ENCODE assay signal across 1 cellular context in the genomic region with DNA sequence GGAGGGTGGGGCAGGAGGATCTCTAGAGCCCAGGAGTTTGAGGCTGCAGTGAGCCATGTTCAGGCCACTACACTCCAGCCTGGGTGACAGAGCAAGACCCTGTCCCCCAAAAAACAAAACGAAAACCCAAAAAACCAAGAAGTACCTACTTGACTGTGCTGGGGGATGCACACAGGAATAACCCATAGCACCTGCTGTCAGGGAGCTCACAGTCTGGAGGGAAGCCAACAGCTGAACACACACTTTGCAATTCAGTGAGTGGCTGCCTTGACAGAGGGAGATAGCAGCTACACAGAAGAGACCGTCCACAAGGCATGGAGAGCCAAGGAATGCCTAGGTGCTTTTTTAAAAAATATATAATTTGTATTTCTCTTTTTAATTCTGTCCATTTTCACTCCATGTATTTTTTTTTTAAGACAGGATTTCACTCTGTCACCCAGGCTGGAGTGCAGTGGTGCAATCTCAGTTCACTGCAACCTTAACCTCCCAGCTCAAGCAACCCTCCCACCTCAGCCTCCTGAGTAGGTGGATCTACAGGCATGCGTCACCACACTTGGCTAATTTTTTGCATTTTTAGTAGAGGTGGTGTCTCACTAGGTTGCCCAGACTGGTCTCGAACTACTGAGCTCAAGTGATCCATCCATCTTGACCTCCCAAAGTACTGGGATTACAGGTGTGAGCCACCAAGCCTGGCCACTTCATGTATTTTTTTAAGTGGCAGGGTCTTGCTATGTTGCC.
TF ChIP-seq lines count a peak whose summit lies in the region.

No MANE protein-coding gene starts in this region.

TF ChIP-seq in GM12878, 131 proteins besides CTCF, POLR2A, EP300 and RAD21 (continued from another document):
- TF ChIP-seq, protein P1, sequence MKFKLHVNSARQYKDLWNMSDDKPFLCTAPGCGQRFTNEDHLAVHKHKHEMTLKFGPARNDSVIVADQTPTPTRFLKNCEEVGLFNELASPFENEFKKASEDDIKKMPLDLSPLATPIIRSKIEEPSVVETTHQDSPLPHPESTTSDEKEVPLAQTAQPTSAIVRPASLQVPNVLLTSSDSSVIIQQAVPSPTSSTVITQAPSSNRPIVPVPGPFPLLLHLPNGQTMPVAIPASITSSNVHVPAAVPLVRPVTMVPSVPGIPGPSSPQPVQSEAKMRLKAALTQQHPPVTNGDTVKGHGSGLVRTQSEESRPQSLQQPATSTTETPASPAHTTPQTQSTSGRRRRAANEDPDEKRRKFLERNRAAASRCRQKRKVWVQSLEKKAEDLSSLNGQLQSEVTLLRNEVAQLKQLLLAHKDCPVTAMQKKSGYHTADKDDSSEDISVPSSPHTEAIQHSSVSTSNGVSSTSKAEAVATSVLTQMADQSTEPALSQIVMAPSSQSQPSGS (IDR thresholded peaks at IDR 0.05; ENCODE audit: low read length): peak; percentile 49; the same call in 1 of the 2 replicates
- 0 out of 2 replicates have a peak, but pooled peaks have one; percentile 31 for TF ChIP-seq ATF7 (IDR thresholded peaks at IDR 0.05; ENCODE audit: low read depth)
- TF ChIP-seq EED (IDR thresholded peaks at IDR 0.05; ENCODE audit: low read depth): peak; percentile 78
- no peak for TF ChIP-seq NR2F1 (conservative IDR thresholded peaks at IDR 0.05)
- TF ChIP-seq FOXK2 (IDR thresholded peaks at IDR 0.05): no peak
- TF ChIP-seq TBL1XR1 (IDR thresholded peaks at IDR 0.05; ENCODE audit: low read depth, low read length): 0 out of 2 replicates have a peak, but pooled peaks have one; percentile 24
- TF ChIP-seq CREM (IDR thresholded peaks at IDR 0.05; ENCODE audit: low read depth): peak; percentile 55; the same call in 1 of the 2 replicates
- TF ChIP-seq PML (IDR thresholded peaks at IDR 0.05; ENCODE audit: low read length): peak; percentile 27; the same call in 1 of the 2 replicates
- TF ChIP-seq EGR1 (IDR thresholded peaks at IDR 0.05; ENCODE audit: borderline replicate concordance in 1 of 2, low read depth in 2 of 2, low read length in 2 of 2): 0 out of 3 replicates have a peak, but pooled peaks of 1 of the 2 experiments have one; percentile 15
- peak; percentile 70; the same call in 1 of the 2 replicates for TF ChIP-seq FOXM1 (IDR thresholded peaks at IDR 0.05; ENCODE audit: low read depth, low read length)
- TF ChIP-seq, protein P2, sequence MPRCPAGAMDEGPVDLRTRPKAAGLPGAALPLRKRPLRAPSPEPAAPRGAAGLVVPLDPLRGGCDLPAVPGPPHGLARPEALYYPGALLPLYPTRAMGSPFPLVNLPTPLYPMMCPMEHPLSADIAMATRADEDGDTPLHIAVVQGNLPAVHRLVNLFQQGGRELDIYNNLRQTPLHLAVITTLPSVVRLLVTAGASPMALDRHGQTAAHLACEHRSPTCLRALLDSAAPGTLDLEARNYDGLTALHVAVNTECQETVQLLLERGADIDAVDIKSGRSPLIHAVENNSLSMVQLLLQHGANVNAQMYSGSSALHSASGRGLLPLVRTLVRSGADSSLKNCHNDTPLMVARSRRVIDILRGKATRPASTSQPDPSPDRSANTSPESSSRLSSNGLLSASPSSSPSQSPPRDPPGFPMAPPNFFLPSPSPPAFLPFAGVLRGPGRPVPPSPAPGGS (IDR thresholded peaks at IDR 0.05; ENCODE audit: borderline replicate concordance, insufficient read depth, low read depth, low read length, poor library complexity, severe bottlenecking): peak; percentile 70
- peak; percentile 78; the same call in 1 of the 2 replicates for TF ChIP-seq PAX5 (IDR thresholded peaks at IDR 0.05; ENCODE audit: borderline replicate concordance, low read depth, low read length)
- peak; percentile 58; the same call in 1 of the 2 replicates for TF ChIP-seq IRF4 (IDR thresholded peaks at IDR 0.05; ENCODE audit: low read depth, low read length)
- TF ChIP-seq TCF12 (IDR thresholded peaks at IDR 0.05; ENCODE audit: low read depth, low read length): peak; percentile 91
- TF ChIP-seq, protein P3, sequence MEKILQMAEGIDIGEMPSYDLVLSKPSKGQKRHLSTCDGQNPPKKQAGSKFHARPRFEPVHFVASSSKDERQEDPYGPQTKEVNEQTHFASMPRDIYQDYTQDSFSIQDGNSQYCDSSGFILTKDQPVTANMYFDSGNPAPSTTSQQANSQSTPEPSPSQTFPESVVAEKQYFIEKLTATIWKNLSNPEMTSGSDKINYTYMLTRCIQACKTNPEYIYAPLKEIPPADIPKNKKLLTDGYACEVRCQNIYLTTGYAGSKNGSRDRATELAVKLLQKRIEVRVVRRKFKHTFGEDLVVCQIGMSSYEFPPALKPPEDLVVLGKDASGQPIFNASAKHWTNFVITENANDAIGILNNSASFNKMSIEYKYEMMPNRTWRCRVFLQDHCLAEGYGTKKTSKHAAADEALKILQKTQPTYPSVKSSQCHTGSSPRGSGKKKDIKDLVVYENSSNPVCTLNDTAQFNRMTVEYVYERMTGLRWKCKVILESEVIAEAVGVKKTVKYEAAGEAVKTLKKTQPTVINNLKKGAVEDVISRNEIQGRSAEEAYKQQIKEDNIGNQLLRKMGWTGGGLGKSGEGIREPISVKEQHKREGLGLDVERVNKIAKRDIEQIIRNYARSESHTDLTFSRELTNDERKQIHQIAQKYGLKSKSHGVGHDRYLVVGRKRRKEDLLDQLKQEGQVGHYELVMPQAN (conservative IDR thresholded peaks at IDR 0.05): no peak
- peak; percentile 68 for TF ChIP-seq JUNB (IDR thresholded peaks at IDR 0.05)
- TF ChIP-seq, protein P4, sequence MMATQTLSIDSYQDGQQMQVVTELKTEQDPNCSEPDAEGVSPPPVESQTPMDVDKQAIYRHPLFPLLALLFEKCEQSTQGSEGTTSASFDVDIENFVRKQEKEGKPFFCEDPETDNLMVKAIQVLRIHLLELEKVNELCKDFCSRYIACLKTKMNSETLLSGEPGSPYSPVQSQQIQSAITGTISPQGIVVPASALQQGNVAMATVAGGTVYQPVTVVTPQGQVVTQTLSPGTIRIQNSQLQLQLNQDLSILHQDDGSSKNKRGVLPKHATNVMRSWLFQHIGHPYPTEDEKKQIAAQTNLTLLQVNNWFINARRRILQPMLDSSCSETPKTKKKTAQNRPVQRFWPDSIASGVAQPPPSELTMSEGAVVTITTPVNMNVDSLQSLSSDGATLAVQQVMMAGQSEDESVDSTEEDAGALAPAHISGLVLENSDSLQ (IDR thresholded peaks at IDR 0.05): 0 out of 2 replicates have a peak, but pooled peaks have one; percentile 11
